Comparison of ENCODE assay signal across 18 cellular contexts in the genomic region with DNA sequence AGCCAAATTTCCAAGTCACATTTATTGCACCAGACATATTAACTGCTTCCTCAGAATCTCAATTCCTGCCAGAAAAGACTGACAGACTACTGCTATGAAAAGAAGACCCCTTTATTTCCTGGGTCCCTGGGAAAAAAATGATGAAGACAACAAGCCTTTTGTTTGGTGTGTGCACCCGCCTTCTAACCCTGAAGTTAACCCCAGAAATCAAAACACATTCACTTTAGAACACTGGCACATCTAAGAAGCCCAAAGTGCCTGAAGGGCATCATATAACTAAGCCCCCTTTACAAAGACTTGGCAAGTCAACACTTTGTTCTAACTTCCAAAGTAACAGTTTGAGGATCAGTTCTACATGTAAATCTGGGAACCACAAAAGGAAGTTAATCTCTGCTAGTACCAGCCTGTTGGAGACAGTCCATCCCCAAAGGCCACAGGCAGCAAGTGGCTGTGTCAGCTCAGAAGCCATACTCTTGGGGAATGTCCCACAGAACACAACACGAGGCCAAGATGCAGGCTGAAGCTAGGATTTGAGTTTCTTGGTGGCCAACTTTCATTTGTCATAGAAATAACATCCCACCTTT. TPM values are rescaled to one million over a fixed set of nuclear protein-coding genes. Genes with fewer than 3 reads are reported as not detected.
DNase-seq lines count a peak whose midpoint lies in the region; ATAC-seq and TF ChIP-seq lines count a peak whose summit lies in the region.
"Had no signal": no experiment of that assay in that cellular context is flagged by ENCODE, and none has a peak within 500 bp of the region (broad histone marks: within the 10 kb centered on the region; RNA-seq: fewer than 3 reads in every experiment).

No MANE protein-coding gene starts in this region.

- no peak for ATAC-seq in T-helper 17 cell
- ATAC-seq in T-cell (replicated peaks in 1 of 4): no peak
- no peak for ATAC-seq in gastroesophageal sphincter
- ATAC-seq: CD8-positive, alpha-beta T cell; left lobe of liver had no signal

- H3K36me3 Mint-ChIP-seq in T-helper 17 cell (ENCODE audit: low read depth) (no peaks in the 10 kb centered on the region), T-cell (no peaks in the 10 kb centered on the region), chondrocyte (ENCODE audit: low read depth) (no peaks in the 10 kb centered on the region)
- H3K36me3 Mint-ChIP-seq: CD8-positive, alpha-beta T cell had no signal

- 43 to 50% methylated on average over 2 of the region's 2 CpGs for WGBS in gastroesophageal sphincter (ENCODE audit: low coverage in 1 of 2), 2 donors

- H3K9me3 Mint-ChIP-seq in T-cell (no peaks in the 10 kb centered on the region), chondrocyte (ENCODE audit: low read depth) (no peaks in the 10 kb centered on the region)
- H3K9me3 Mint-ChIP-seq: activated CD4-positive, alpha-beta T cell treated with anti-CD3 and anti-CD28 coated beads, Interleukin-2, amount 10 ng/mL, durations not matched to agents 7 days and 5 days; activated T-helper 1 cell treated with anti-CD3 and anti-CD28 coated beads, Interleukin-12 subunit alpha, Interleukin-12 subunit beta, Interleukin-2, Interleukin-4 antibody, amounts not matched to agents 30 ng/mL and 10 ng/mL and 1 ng/mL, durations not matched to agents 14 hours and 24 hours and 36 hours; CD8-positive, alpha-beta T cell had no signal

- intact Hi-C loops in A673 (cut with micrococcal nuclease; ENCODE audit: unreplicated experiment): no loop called here

- no peak for TF ChIP-seq CTCF in A673 (conservative IDR thresholded peaks at IDR 0.05; ENCODE audit: low read depth, low read length)
- TF ChIP-seq CTCF in gastroesophageal sphincter (IDR thresholded peaks at IDR 0.05): no peak
- TF ChIP-seq CTCF in chondrocyte (IDR thresholded peaks at IDR 0.05): no peak

- no TSS peak for BruUV-seq in A673 (replicated peaks; lab: Mats Ljungman, UMichigan)

- peak overlapping the region; percentile 11 for H3K27ac Mint-ChIP-seq in T-helper 17 cell
- H3K27ac Mint-ChIP-seq in T-cell: no peak overlapping the region
- H3K27ac Mint-ChIP-seq in chondrocyte (ENCODE audit: unreplicated experiment): no peak overlapping the region
- H3K27ac Mint-ChIP-seq: activated CD4-positive, alpha-beta T cell treated with anti-CD3 and anti-CD28 coated beads, Interleukin-2, amount 10 ng/mL, durations not matched to agents 7 days and 5 days; activated T-helper 1 cell treated with anti-CD3 and anti-CD28 coated beads, Interleukin-12 subunit alpha, Interleukin-12 subunit beta, Interleukin-2, Interleukin-4 antibody, amounts not matched to agents 30 ng/mL and 10 ng/mL and 1 ng/mL, durations not matched to agents 14 hours and 24 hours and 36 hours; CD8-positive, alpha-beta T cell had no signal

- no peak for DNase-seq in A673 (ENCODE audit: low spot score)
- DNase-seq in T-helper 17 cell: no peak
- peak; percentile 96 for DNase-seq in foreskin melanocyte
- DNase-seq in myocyte (ENCODE audit: low read depth): peak; percentile 62
- no peak for DNase-seq in T-cell
- DNase-seq in chondrocyte (ENCODE audit: low spot score): no peak
- no peak for DNase-seq in superior temporal gyrus (ENCODE audit: extremely low spot score)
- DNase-seq: activated CD4-positive, alpha-beta T cell treated with anti-CD3 and anti-CD28 coated beads, Interleukin-2, amount 10 ng/mL, durations not matched to agents 7 days and 5 days; activated naive CD4-positive, alpha-beta T cell treated with anti-CD3 and anti-CD28 coated beads, Interleukin-2, amount 50 U/mL, for 16 hours; CD8-positive, alpha-beta T cell; NCI-H1436 had no signal

- no peak for TF ChIP-seq EP300 in gastroesophageal sphincter (IDR thresholded peaks at IDR 0.05)

- CTCF ChIA-PET in A673 (lab: Charles Lee): no interaction called here
- CTCF ChIA-PET in T-cell (lab: Charles Lee): no interaction called here

- H3K4me1 Mint-ChIP-seq in T-helper 17 cell (peaks cover 5% of the 10 kb centered on the region), T-cell (peaks cover 2 to 7% (median 3%) of the 10 kb centered on the region in 3 donors), chondrocyte (ENCODE audit: low read depth) (no peaks in the 10 kb centered on the region)

- H3K27me3 ChIP-seq in A673 (replicated peaks; ENCODE audit: insufficient read depth, low read depth, low read length, poor library complexity) (no peaks in the 10 kb centered on the region), gastroesophageal sphincter (no peaks in the 10 kb centered on the region)
- H3K27me3 ChIP-seq: cardiac muscle cell, transverse colon had no signal

- H3K36me3 ChIP-seq in A673 (ENCODE audit: insufficient read depth, low read length, poor library complexity, severe bottlenecking) (no peaks in the 10 kb centered on the region), gastroesophageal sphincter (no peaks in the 10 kb centered on the region)
- H3K36me3 ChIP-seq: cardiac muscle cell, transverse colon had no signal

- H3K4me3 ChIP-seq in A673 (ENCODE audit: low read depth, low read length, poor library complexity, severe bottlenecking) (no peak overlapping the region), gastroesophageal sphincter (no peak overlapping the region)
- H3K4me3 ChIP-seq: cardiac muscle cell, transverse colon had no signal

- H3K4me3 Mint-ChIP-seq in T-helper 17 cell: no peak overlapping the region
- no peak overlapping the region for H3K4me3 Mint-ChIP-seq in T-cell
- no peak overlapping the region for H3K4me3 Mint-ChIP-seq in chondrocyte (ENCODE audit: unreplicated experiment)
- H3K4me3 Mint-ChIP-seq: activated CD4-positive, alpha-beta T cell treated with anti-CD3 and anti-CD28 coated beads, Interleukin-2, amount 10 ng/mL, durations not matched to agents 7 days and 5 days; activated T-helper 1 cell treated with anti-CD3 and anti-CD28 coated beads, Interleukin-12 subunit alpha, Interleukin-12 subunit beta, Interleukin-2, Interleukin-4 antibody, amounts not matched to agents 30 ng/mL and 10 ng/mL and 1 ng/mL, durations not matched to agents 14 hours and 24 hours and 36 hours; CD8-positive, alpha-beta T cell had no signal

- H3K27me3 Mint-ChIP-seq in T-helper 17 cell (peaks cover 2% of the 10 kb centered on the region), T-cell (peaks cover 1 to 2% of the 10 kb centered on the region in 2 donors), chondrocyte (ENCODE audit: low read depth) (no peaks in the 10 kb centered on the region)
- H3K27me3 Mint-ChIP-seq: progenitor cell of endocrine pancreas had no signal

- H3K9me3 ChIP-seq in A673 (ENCODE audit: low read depth, low read length, poor library complexity, severe bottlenecking) (no peaks in the 10 kb centered on the region), T-helper 17 cell (ENCODE audit: control insufficient read depth, low read length, poor library complexity, severe bottlenecking) (no peaks in the 10 kb centered on the region), gastroesophageal sphincter (no peaks in the 10 kb centered on the region)
- H3K9me3 ChIP-seq: transverse colon had no signal

- TF ChIP-seq POLR2A in gastroesophageal sphincter (IDR thresholded peaks at IDR 0.05): no peak

- H3K27ac ChIP-seq in A673 (ENCODE audit: low read depth, low read length, poor library complexity, severe bottlenecking) (peak overlapping the region; percentile 28), gastroesophageal sphincter (peak overlapping the region in 1 of 4 donors; percentile 17)
- H3K27ac ChIP-seq: cardiac muscle cell, KMS-11 had no signal

- H3K4me1 ChIP-seq in A673 (ENCODE audit: insufficient read depth, low read length, poor library complexity, severe bottlenecking) (peaks cover 16% of the 10 kb centered on the region), gastroesophageal sphincter (no peaks in the 10 kb centered on the region)

- POLR2A ChIA-PET in A673 (lab: Charles Lee; ENCODE audit: low non-redundant PET): no interaction called here
- POLR2A ChIA-PET in T-cell (lab: Charles Lee): no interaction called here

RNA-seq across cellular contexts. Expression of a gene that starts 16.3 kb away (rescaled TPM):
- total RNA-seq in A673 (2021): 130 and 167 TPM in 2 replicates
- 10 to 100 TPM; 37.3 to 70.4 TPM for total RNA-seq in T-helper 17 cell
- 83.4 and 141 TPM in 2 replicates for total RNA-seq in myocyte
- 181 TPM for polyA plus RNA-seq in myocyte (2012)
- 10 to 100 TPM; 28.7 to 41.4 (median 35.3) TPM for total RNA-seq in T-cell
- 10 to 100 TPM; 25.1 to 94.5 (median 57.3) TPM for total RNA-seq in gastroesophageal sphincter
- total RNA-seq in chondrocyte: 143 to 165 TPM (median 161 TPM) in 3 replicates

Comparison
In these comparisons a context has a peak if more than half of its experiments do, and no peak if none do; other contexts are left out.
1. DNase-seq: peak in foreskin melanocyte (single experiment) and myocyte (single experiment); none in A673 (single experiment), T-helper 17 cell (0 of 3), T-cell (0 of 34), chondrocyte (single experiment) and superior temporal gyrus (single experiment).